ENCODE assay signal across 9 cellular contexts in genomic region chr12:113932411-113933196, GRCh38. TPM values are rescaled to one million over a fixed set of nuclear protein-coding genes. Genes with fewer than 3 reads are reported as not detected.
DNase-seq lines count a peak whose midpoint lies in the region; ATAC-seq and TF ChIP-seq lines count a peak whose summit lies in the region.
"Had no signal": no experiment of that assay in that cellular context is flagged by ENCODE, and none has a peak within 500 bp of the region (broad histone marks: within the 10 kb centered on the region; RNA-seq: fewer than 3 reads in every experiment).

No MANE protein-coding gene starts in this region.

- DNase-seq in ELF-1 (ENCODE audit: low read depth, low spot score) = peak; percentile 54
- peak in 54 of 56 donors; percentile 7 to 90 (median 62) for DNase-seq in amygdala (lab: John Stamatoyannopoulos, UW)
- peak; percentile 21 to 76 for DNase-seq in cardiac muscle cell (ENCODE audit: low read depth in 1 of 2, low spot score in 1 of 2)
- peak; percentile 87 for DNase-seq in osteoblast (ENCODE audit: insufficient read length, low spot score, missing footprints)
- no peak for DNase-seq in stimulated activated CD4-positive, alpha-beta T cell treated with anti-CD3 and anti-CD28 coated beads, Interleukin-2, amount 100 ng/mL, for 48 hours
- no peak for DNase-seq in ACHN
- DNase-seq: pancreas had no signal

- no peak overlapping the region for H3K4me2 ChIP-seq in osteoblast (ENCODE audit: insufficient read depth, low read length)

- no peaks in the 10 kb centered on the region for H3K27me3 ChIP-seq in cardiac muscle cell
- no peaks in the 10 kb centered on the region for H3K27me3 ChIP-seq in osteoblast (ENCODE audit: insufficient read depth, low read length)
- H3K27me3 ChIP-seq: pancreas had no signal

- ATAC-seq in GM18909 (IDR thresholded peaks at IDR 0.05; ENCODE audit: poor library complexity, unreplicated experiment) (no peak), HG02588 (IDR thresholded peaks at IDR 0.05; ENCODE audit: unreplicated experiment) (no peak)

- peak overlapping the region; percentile 41 for H2AFZ ChIP-seq in osteoblast (ENCODE audit: low read length)

- H3K36me3 ChIP-seq in cardiac muscle cell (no peaks in the 10 kb centered on the region), osteoblast (ENCODE audit: insufficient read depth, low read length) (peaks cover 23% of the 10 kb centered on the region)

- no peaks in the 10 kb centered on the region for H3K79me2 ChIP-seq in osteoblast (ENCODE audit: insufficient read depth, low read length)

- no peaks in the 10 kb centered on the region for H4K20me1 ChIP-seq in osteoblast (ENCODE audit: insufficient read depth, low read length)

- TF ChIP-seq CTCF in cardiac muscle cell (IDR thresholded peaks at IDR 0.05; ENCODE audit: low read depth, low read length) (no peak), osteoblast (IDR thresholded peaks at IDR 0.05; ENCODE audit: extremely low read depth, low read depth, low read length) (no peak)

- H3K27ac ChIP-seq in cardiac muscle cell = peak overlapping the region; percentile 81
- peak overlapping the region; percentile 65 for H3K27ac ChIP-seq in osteoblast (ENCODE audit: low read depth, low read length)
- H3K27ac ChIP-seq: pancreas had no signal

- H3K4me1 ChIP-seq in cardiac muscle cell (ENCODE audit: low read depth) (peaks cover 21% of the 10 kb centered on the region), osteoblast (ENCODE audit: insufficient read depth, low read length) (peaks cover 13% of the 10 kb centered on the region)
- H3K4me1 ChIP-seq: pancreas had no signal

- H3K9me3 ChIP-seq in cardiac muscle cell (ENCODE audit: low read depth) (no peaks in the 10 kb centered on the region), osteoblast (ENCODE audit: low read depth, low read length) (no peaks in the 10 kb centered on the region)
- H3K9me3 ChIP-seq: pancreas had no signal

- in situ Hi-C loops in ACHN (cut with HindIII; ENCODE audit: low pct_ligation_motif_present, low pct_unique_long_range_greater_than_20kb, low sequenced_read_pairs) = no loop called here

- H3K4me3 ChIP-seq in cardiac muscle cell (no peak overlapping the region), osteoblast (ENCODE audit: insufficient read depth, low read length) (no peak overlapping the region)
- H3K4me3 ChIP-seq: pancreas had no signal

RNA-seq across cellular contexts. Expression of gene RBM19, which starts 33.5 kb away (rescaled TPM):
- total RNA-seq in cardiac muscle cell (28.1 and 30.8 TPM in 2 replicates), osteoblast (21.2 and 27.5 TPM in 2 replicates)
- 21.1 and 31.0 TPM in 2 replicates for polyA plus RNA-seq in cardiac muscle cell

Comparison
In these comparisons a context has a peak if more than half of its experiments do, and no peak if none do; other contexts are left out.
1. DNase-seq: peak in ELF-1 (single experiment), amygdala (54 of 56), cardiac muscle cell (2 of 2) and osteoblast (single experiment); none in stimulated activated CD4-positive, alpha-beta T cell treated with anti-CD3 and anti-CD28 coated beads, Interleukin-2, amount 100 ng/mL, for 48 hours (0 of 2) and ACHN (single experiment).